In the genomic region with DNA sequence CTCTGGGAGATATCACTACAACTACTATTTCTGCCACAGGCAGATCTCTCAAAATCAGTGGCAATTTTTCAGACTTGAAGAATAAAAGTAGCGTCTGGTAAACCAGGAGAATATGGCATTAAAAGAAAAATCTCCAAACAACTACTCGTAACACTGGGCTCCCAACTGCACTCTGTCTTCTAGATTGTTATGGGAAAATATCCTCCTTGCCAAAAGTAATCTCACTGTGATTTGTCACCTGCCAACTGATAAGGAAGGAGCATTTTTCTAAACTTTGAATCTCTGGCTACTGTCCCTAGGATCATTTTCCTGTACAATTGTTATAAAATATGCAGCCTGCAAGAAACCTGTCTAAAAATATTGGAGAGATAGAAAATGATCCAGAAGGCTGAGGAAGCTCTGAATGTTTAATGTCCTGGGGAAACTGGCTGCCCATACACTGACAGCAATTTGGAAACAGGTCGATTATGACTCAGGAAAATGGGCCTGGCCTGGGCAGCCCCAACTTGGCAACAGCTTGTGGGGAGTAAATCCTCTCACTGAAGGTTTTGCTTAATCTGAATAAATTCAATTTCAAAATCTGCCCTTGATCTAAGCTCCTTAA, we compare ENCODE assay signal across 17 cellular contexts.
"Had no signal": no experiment of that assay in that cellular context is flagged by ENCODE, and none has a peak within 500 bp of the region (broad histone marks: within the 10 kb centered on the region; RNA-seq: fewer than 3 reads in every experiment).

No MANE protein-coding gene starts in this region.

- H3K27ac ChIP-seq: brain microvascular endothelial cell, coronary artery, heart right ventricle, left ventricle myocardium inferior, ovary, thoracic aorta had no signal

- H3K36me3 ChIP-seq: brain microvascular endothelial cell, heart right ventricle, left ventricle myocardium inferior, ovary, thoracic aorta had no signal

- H3K4me2 ChIP-seq: smooth muscle cell had no signal

- H3K27me3 ChIP-seq: ovary had no signal

- H3K9me3 ChIP-seq: heart right ventricle, left ventricle myocardium inferior, ovary, thoracic aorta had no signal

- H3K4me1 ChIP-seq: left ventricle myocardium inferior had no signal

- ATAC-seq: activated CD4-positive, CD25-positive, alpha-beta regulatory T cell treated with anti-CD3 and anti-CD28 coated beads, Interleukin-2, amount 50 U/mL, for 24 hours; activated CD8-positive, alpha-beta T cell treated with anti-CD3 and anti-CD28 coated beads, Interleukin-2, amount 10 ng/mL, durations not matched to agents 7 days and 5 days; esophagus mucosa; heart right ventricle; sciatic nerve; stimulated activated effector memory CD8-positive, alpha-beta T cell treated with anti-CD3 and anti-CD28 coated beads, Interleukin-12 subunit alpha, Interleukin-12 subunit beta, amount 100 ng/mL, for 72 hours had no signal

- DNase-seq: activated CD4-positive, alpha-beta T cell treated with anti-CD3 and anti-CD28 coated beads, Interleukin-2, amount 10 ng/mL, durations not matched to agents 7 days and 5 days; activated CD8-positive, alpha-beta T cell treated with anti-CD3 and anti-CD28 coated beads, Interleukin-2, amount 10 ng/mL, durations not matched to agents 7 days and 5 days; activated naive CD4-positive, alpha-beta T cell treated with Interleukin-2 at 50 U/mL for 16 hours; activated naive CD8-positive, alpha-beta T cell treated with anti-CD3 and anti-CD28 coated beads, Interleukin-2, amount 10 ng/mL, durations not matched to agents 7 days and 5 days; activated T-cell treated with anti-CD3 and anti-CD28 coated beads, Interleukin-2, amount 50 U/mL, for 24 hours; brain microvascular endothelial cell; heart right ventricle; left ventricle myocardium inferior; ovary; stimulated activated CD4-positive, alpha-beta T cell treated with anti-CD3 and anti-CD28 coated beads, Interleukin-4, amount 100 ng/mL, for 24 hours had no signal

- H3K4me3 ChIP-seq: coronary artery, heart right ventricle, left ventricle myocardium inferior, ovary, smooth muscle cell, thoracic aorta had no signal
